21 cellular contexts compared by ENCODE assay signal in genomic region chr6:13277231-13277630, GRCh38. TPM values are rescaled to one million over a fixed set of nuclear protein-coding genes. Genes with fewer than 3 reads are reported as not detected.
DNase-seq lines count a peak whose midpoint lies in the region; ATAC-seq, FAIRE-seq and TF ChIP-seq lines count a peak whose summit lies in the region.
"Had no signal": no experiment of that assay in that cellular context is flagged by ENCODE, and none has a peak within 500 bp of the region (broad histone marks: within the 10 kb centered on the region; RNA-seq: fewer than 3 reads in every experiment).

No MANE protein-coding gene starts in this region.

- peaks cover 74% of the 10 kb centered on the region for H3K4me1 ChIP-seq in BLaER1
- peaks cover 0 to 93% (median 38%) of the 10 kb centered on the region in 6 donors for H3K4me1 ChIP-seq in spleen

- WGBS in spleen, 5 donors = 91 to 100% (median 93%) methylated on average over 2 of the region's 2 CpGs

- H3K36me3 ChIP-seq in BLaER1 (peaks cover 69% of the 10 kb centered on the region), spleen (peaks cover 0 to 53% (median 9%) of the 10 kb centered on the region in 6 donors)

- peak overlapping the region; percentile 58; the same call in 1 of the 2 replicates for H3K9ac ChIP-seq in BLaER1

- TF ChIP-seq CTCF in epithelial cell of esophagus (IDR thresholded peaks at IDR 0.05; ENCODE audit: insufficient read depth, low read depth, low read length, missing control alignments) (no peak), spleen (IDR thresholded peaks at IDR 0.05 in 8 of 11, conservative IDR thresholded peaks at IDR 0.05 in 3 of 11) (no peak)

- peaks cover 74% of the 10 kb centered on the region for H4K20me1 ChIP-seq in BLaER1

- H3K4me2 ChIP-seq in BLaER1 = peak overlapping the region; percentile 86
- H3K4me2 ChIP-seq: PC-9 had no signal

- H3K27ac ChIP-seq in BLaER1 (peak overlapping the region; percentile 40; the same call in 1 of the 2 replicates), spleen (peak overlapping the region in 5 of 8 donors; percentile 7 to 38 (median 20))
- H3K27ac ChIP-seq: PC-9 had no signal

- H3K9me3 ChIP-seq in BLaER1 (no peaks in the 10 kb centered on the region), spleen (no peaks in the 10 kb centered on the region)
- H3K9me3 ChIP-seq: Caco-2 had no signal

- ATAC-seq in HG03025 (IDR thresholded peaks at IDR 0.05; ENCODE audit: low FRiP score, unreplicated experiment) = no peak
- no peak for ATAC-seq in GM18520 (IDR thresholded peaks at IDR 0.05; ENCODE audit: unreplicated experiment)
- no peak for ATAC-seq in GM21423 (IDR thresholded peaks at IDR 0.05; ENCODE audit: unreplicated experiment)

- FAIRE-seq in GM12891 (lab: Jason Lieb, UNC) = peak; percentile 9
- FAIRE-seq: GM12892 had no signal

- H3K27me3 ChIP-seq in BLaER1 (peaks cover 21% of the 10 kb centered on the region; the same call in 1 of the 2 replicates), spleen (replicated peaks in 1 of 7) (no peaks in the 10 kb centered on the region)

- intact Hi-C loops in spleen (cut with DNase I; ENCODE audit: low total_unique reads) = loop anchor here (10.0 kb wide), 1 partner anchor 82 kb away; no protein-coding TSS in a partner anchor

- H3K4me3 ChIP-seq in BLaER1 (peak overlapping the region; percentile 35; the same call in 1 of the 2 replicates), epithelial cell of esophagus (ENCODE audit: low read length) (no peak overlapping the region), spleen (no peak overlapping the region)
- H3K4me3 ChIP-seq: PC-9 had no signal

- DNase-seq in GM12891 (ENCODE audit: insufficient read length, low spot score) = no peak
- DNase-seq in epithelial cell of esophagus (ENCODE audit: low read depth) = peak; percentile 66
- DNase-seq in spleen = no peak
- DNase-seq: Caco-2; CD4-positive, alpha-beta memory T cell; DMS 273 treated with DMSO at 0.1 percent for 48 hours; DMS79 treated with DMSO at 0.1 percent for 48 hours; GOT3; NCI-H1105; NCI-H146; NCI-H2029; NCI-H2227 treated with DMSO at 0.1 percent for 48 hours; NCI-H510A; PC-9; RPMI8226; SHP77 had no signal

- TF ChIP-seq POLR2A in GM12891 (IDR thresholded peaks at IDR 0.05; ENCODE audit: low read depth, low read length) = no peak
- TF ChIP-seq POLR2A in spleen (IDR thresholded peaks at IDR 0.05) = no peak

TF ChIP-seq in GM12891, 5 proteins besides CTCF, POLR2A, EP300 and RAD21:
- no peak for TF ChIP-seq SPI1 (IDR thresholded peaks at IDR 0.05; ENCODE audit: low read depth, low read length)
- no peak for TF ChIP-seq POU2F2 (IDR thresholded peaks at IDR 0.05; ENCODE audit: low read depth, low read length)
- no peak for TF ChIP-seq PAX5 (IDR thresholded peaks at IDR 0.05; ENCODE audit: insufficient read depth, low read length, severe bottlenecking)
- no peak for TF ChIP-seq TAF1 (IDR thresholded peaks at IDR 0.05; ENCODE audit: low read depth, low read length)
- TF ChIP-seq POLR2AphosphoS5 (IDR thresholded peaks at IDR 0.05; ENCODE audit: low read depth, low read length) = no peak

RNA-seq across cellular contexts. Expression of gene TBC1D7, which starts 51.1 kb away (rescaled TPM):
- polyA plus RNA-seq in GM12891 (2012; ENCODE audit: low read depth, missing spikeins) = 21.3 TPM
- total RNA-seq in spleen = 10 to 100 TPM; 10.9 to 20.9 (median 17.5) TPM
- polyA plus RNA-seq in spleen = 10 to 100 TPM; 12.2 to 15.0 (median 13.3) TPM
